8 cellular contexts compared by ENCODE assay signal in the genomic region with DNA sequence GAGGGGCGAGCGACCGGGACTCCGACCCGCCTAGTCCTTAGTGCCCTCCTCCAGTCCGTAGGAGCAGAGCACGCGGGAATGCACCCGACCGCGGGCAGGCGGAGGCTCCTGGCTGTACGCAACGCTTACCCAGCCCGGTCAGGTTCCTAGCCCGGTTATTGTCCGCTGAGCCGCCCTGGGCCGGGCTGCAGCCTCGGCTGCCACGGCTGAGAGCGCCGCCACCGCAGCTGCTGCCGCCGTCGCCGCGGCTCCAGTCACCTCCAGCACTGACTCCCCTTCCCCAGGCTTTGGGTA. TPM values are rescaled to one million over a fixed set of nuclear protein-coding genes. Genes with fewer than 3 reads are reported as not detected.
DNase-seq lines count a peak whose midpoint lies in the region; ATAC-seq and TF ChIP-seq lines count a peak whose summit lies in the region.

Gene AMER1, minus strand, starts transcription at position 268 of the 294 bp plus-strand sequence. CDS start 12,422 bp downstream, outside the sequence.

- no peaks in the 10 kb centered on the region for H3K9me3 Mint-ChIP-seq in activated CD4-positive, alpha-beta T cell treated with anti-CD3 and anti-CD28 coated beads for 36 hours (ENCODE audit: low read depth)

- intact Hi-C loops in activated CD4-positive, alpha-beta T cell treated with anti-CD3 and anti-CD28 coated beads for 36 hours (cut with DNase I, micrococcal nuclease), result loop anchor here (1.0 to 10.0 kb wide), 6 partner anchors 59 to 1329 kb away; partner anchors contain the start of genes MTMR8 (in 2 of the 2), LAS1L (in 1 of the 2), ZC3H12B (in 1 of the 2) and ZC4H2 (in 1 of the 2)

- H3K4me1 Mint-ChIP-seq in activated CD4-positive, alpha-beta T cell treated with anti-CD3 and anti-CD28 coated beads for 36 hours, result peaks cover 13% of the 10 kb centered on the region

- H3K4me3 ChIP-seq in Peyer's patch (peak within 1 kb of the TSS; percentile 44 to 73 (median 67)), epithelial cell of esophagus (ENCODE audit: low read length) (peak within 1 kb of the TSS; percentile 58), neuron (ENCODE audit: low read length) (peak within 1 kb of the TSS; percentile 77)

- DNase-seq in activated CD4-positive, alpha-beta T cell treated with anti-CD3 and anti-CD28 coated beads for 36 hours, result no peak
- DNase-seq in activated CD4-positive, alpha-beta T cell treated with anti-CD3 and anti-CD28 coated beads, Interleukin-2, amount 50 U/mL, for 1 hour, result no peak
- DNase-seq in Peyer's patch (no peak), epithelial cell of esophagus (ENCODE audit: low read depth) (peak; percentile 66), mesenteric fat pad (ENCODE audit: low spot score) (no peak), midbrain (lab: John Stamatoyannopoulos, UW) (no peak)

- H3K4me3 Mint-ChIP-seq in activated CD4-positive, alpha-beta T cell treated with anti-CD3 and anti-CD28 coated beads for 36 hours, result peak within 1 kb of the TSS; percentile 75

- H3K27ac Mint-ChIP-seq in activated CD4-positive, alpha-beta T cell treated with anti-CD3 and anti-CD28 coated beads for 36 hours, result peak within 1 kb of the TSS; percentile 87

- H2AFZ ChIP-seq in neuron (ENCODE audit: low read depth, low read length), result peak within 1 kb of the TSS; percentile 55

- no peaks in the 10 kb centered on the region for H3K27me3 Mint-ChIP-seq in activated CD4-positive, alpha-beta T cell treated with anti-CD3 and anti-CD28 coated beads for 36 hours

- peak within 1 kb of the TSS; percentile 83 to 95 (median 90) for H3K27ac ChIP-seq in Peyer's patch

- H3K9me3 ChIP-seq in Peyer's patch (peaks cover 0 to 5% (median 0%) of the 10 kb centered on the region in 4 donors), neuron (ENCODE audit: low read length) (no peaks in the 10 kb centered on the region)

- CTCF ChIA-PET in activated CD4-positive, alpha-beta T cell treated with anti-CD3 and anti-CD28 coated beads for 36 hours (lab: Charles Lee), result no interaction called here

- TF ChIP-seq POLR2A in Peyer's patch (IDR thresholded peaks at IDR 0.05), result no peak

- TF ChIP-seq CTCF in Peyer's patch (IDR thresholded peaks at IDR 0.05) (no peak), epithelial cell of esophagus (IDR thresholded peaks at IDR 0.05; ENCODE audit: insufficient read depth, low read depth, low read length, missing control alignments) (no peak)

- peak; percentile 33 for ATAC-seq in activated CD4-positive, alpha-beta T cell treated with anti-CD3 and anti-CD28 coated beads for 36 hours
- ATAC-seq in HG02852 (IDR thresholded peaks at IDR 0.05; ENCODE audit: unreplicated experiment), result peak; percentile 39

- no peaks in the 10 kb centered on the region for H3K36me3 Mint-ChIP-seq in activated CD4-positive, alpha-beta T cell treated with anti-CD3 and anti-CD28 coated beads for 36 hours (ENCODE audit: low read depth)

- H3K27me3 ChIP-seq in Peyer's patch (no peaks in the 10 kb centered on the region), neuron (ENCODE audit: insufficient read depth, low read length) (no peaks in the 10 kb centered on the region)

- H3K4me1 ChIP-seq in Peyer's patch (peaks cover 0 to 7% (median 0%) of the 10 kb centered on the region in 4 donors), neuron (ENCODE audit: insufficient read depth, low read length) (peaks cover 6% of the 10 kb centered on the region)

- no peaks in the 10 kb centered on the region for H3K36me3 ChIP-seq in Peyer's patch
- no peaks in the 10 kb centered on the region for H3K36me3 ChIP-seq in neuron (ENCODE audit: insufficient read depth, low read length)

- POLR2A ChIA-PET in activated CD4-positive, alpha-beta T cell treated with anti-CD3 and anti-CD28 coated beads for 36 hours (lab: Charles Lee), result interaction anchor here (0.7 to 1.5 kb wide), 2 partner anchors 222 to 450 kb away, joined by 5 read pairs; a partner anchor contains a TSS

RNA-seq across cellular contexts. Expression of gene AMER1, which starts in this region (rescaled TPM):
- 1 to 10 TPM; 3.2 to 3.5 TPM for total RNA-seq in activated CD4-positive, alpha-beta T cell treated with anti-CD3 and anti-CD28 coated beads for 36 hours
- total RNA-seq in Peyer's patch (1 to 10 TPM; 2.8 to 7.3 (median 6.2) TPM), mesenteric fat pad (3.4 TPM)
